ENCODE assay signal across 1 cellular context in the genomic region with DNA sequence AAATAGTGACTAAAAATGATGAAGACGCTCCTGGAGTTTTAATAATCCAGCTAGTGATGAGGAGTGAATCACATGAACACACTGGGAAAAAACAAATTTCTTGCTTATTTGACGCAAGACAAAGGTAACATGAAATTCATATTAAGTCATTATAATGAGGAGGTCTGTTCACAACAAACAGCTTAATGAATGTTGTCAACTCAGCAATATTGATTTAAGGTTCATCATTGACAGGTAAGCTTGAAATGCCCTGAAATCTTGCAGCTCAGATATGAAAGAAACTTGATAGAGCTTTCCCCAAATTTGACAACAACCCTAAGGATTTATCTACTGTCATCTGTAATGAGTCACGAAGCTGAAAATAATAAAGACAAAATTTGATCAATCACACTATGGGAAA.
A peak's percentile ranks its signal among the peaks of the same experiment; 100 is the strongest.
TF ChIP-seq lines count a peak whose summit lies in the region.

No MANE protein-coding gene starts in this region.

TF ChIP-seq in A549, 52 proteins besides CTCF, POLR2A, EP300 and RAD21 (continued from another document):
- TF ChIP-seq REST (IDR thresholded peaks at IDR 0.05) (no peak), MAFK (IDR thresholded peaks at IDR 0.05; ENCODE audit: partially characterized antibody) (peak; percentile 86), RCOR1 (IDR thresholded peaks at IDR 0.05; ENCODE audit: low read depth, low read length) (no peak), HOXB13 (CRISPR knock-in tag; IDR thresholded peaks at IDR 0.05; ENCODE audit: low read depth) (no peak), PBX3 (IDR thresholded peaks at IDR 0.05) (no peak), MAX (IDR thresholded peaks at IDR 0.05) (no peak)
- TF ChIP-seq, protein P1, sequence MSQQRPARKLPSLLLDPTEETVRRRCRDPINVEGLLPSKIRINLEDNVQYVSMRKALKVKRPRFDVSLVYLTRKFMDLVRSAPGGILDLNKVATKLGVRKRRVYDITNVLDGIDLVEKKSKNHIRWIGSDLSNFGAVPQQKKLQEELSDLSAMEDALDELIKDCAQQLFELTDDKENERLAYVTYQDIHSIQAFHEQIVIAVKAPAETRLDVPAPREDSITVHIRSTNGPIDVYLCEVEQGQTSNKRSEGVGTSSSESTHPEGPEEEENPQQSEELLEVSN (IDR thresholded peaks at IDR 0.05; ENCODE audit: borderline replicate concordance, low read depth): no peak
